In the genomic region with DNA sequence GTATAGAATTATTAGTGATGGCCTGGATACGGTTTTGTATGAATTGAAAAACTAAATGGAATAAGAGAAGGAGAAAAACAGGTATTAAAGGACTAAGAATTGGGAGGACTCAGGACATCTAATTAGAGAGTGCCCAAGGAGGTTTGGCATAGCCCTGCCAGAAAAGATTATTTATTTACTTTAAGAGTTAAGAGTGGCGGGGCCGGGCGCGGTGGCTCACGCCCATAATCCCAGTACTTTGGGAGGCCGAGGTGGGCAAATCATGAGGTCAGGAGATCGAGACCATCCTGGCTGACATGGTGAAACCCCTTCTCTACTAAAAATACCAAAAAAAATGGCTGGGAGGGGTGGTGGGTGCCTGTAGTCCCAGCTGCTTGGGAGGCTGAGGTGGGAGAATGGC, we compare ENCODE assay signal across 4 cellular contexts.
DNase-seq lines count a peak whose midpoint lies in the region; ATAC-seq and TF ChIP-seq lines count a peak whose summit lies in the region.
"Not testable (repeated sequence)": the region's sequence is repeated elsewhere in the genome, so short reads cannot be mapped to it uniquely, and the experiment has no call there.

No MANE protein-coding gene starts in this region.

- not testable (repeated sequence) for H3K9ac ChIP-seq in H9 (ENCODE audit: extremely low read depth, insufficient read length, low read length); endodermal cell (ENCODE audit: extremely low read depth, low read length, poor library complexity, severe bottlenecking)

- H3K4ac ChIP-seq in H9 (ENCODE audit: low read depth, low read length): not testable (repeated sequence)

- CTCF ChIA-PET in WTC11 (lab: Charles Lee): interaction anchor here (0.9 kb wide), 1 partner anchor 10 kb away, joined by 4 read pairs; no protein-coding TSS in a partner anchor

- H3K79me2 ChIP-seq in H9 (ENCODE audit: insufficient read depth, low read length): not testable (repeated sequence)

- not testable (repeated sequence) for H3T11ph ChIP-seq in H9 (ENCODE audit: low read length)

- H2BK5ac ChIP-seq in H9 (ENCODE audit: insufficient read length, low read length): not testable (repeated sequence)

- not testable (repeated sequence) for H4K20me1 ChIP-seq in H9 (ENCODE audit: control insufficient read depth, insufficient read depth, insufficient read length)

- not testable (repeated sequence) for H3K36me3 Mint-ChIP-seq in H9 (ENCODE audit: insufficient read depth in 1 of 3, low read depth in 3 of 3); endodermal cell (ENCODE audit: low read depth)
- H3K36me3 Mint-ChIP-seq in WTC11: peaks cover 11% of the 10 kb centered on the region

- H3K27me3 ChIP-seq in H9 (ENCODE audit: insufficient read depth, low read length); endodermal cell (ENCODE audit: control insufficient read depth, insufficient read depth, low read length, poor library complexity, severe bottlenecking): not testable (repeated sequence)

- not testable (repeated sequence) for H2AFZ ChIP-seq in H9 (ENCODE audit: low read length)

- peak overlapping the region; percentile 64 to 81 (median 72); a peak in 5 of 7 replicates for H3K27ac Mint-ChIP-seq in H9
- H3K27ac Mint-ChIP-seq in WTC11: peak overlapping the region; percentile 82
- peak overlapping the region; percentile 92 for H3K27ac Mint-ChIP-seq in endodermal cell

- H3K4me1 Mint-ChIP-seq in H9: peaks cover 45 to 58% of the 10 kb centered on the region in 2 experiments
- peaks cover 41% of the 10 kb centered on the region for H3K4me1 Mint-ChIP-seq in WTC11
- peaks cover 50% of the 10 kb centered on the region for H3K4me1 Mint-ChIP-seq in endodermal cell

- not testable (repeated sequence) for H3K27ac ChIP-seq in H9 (ENCODE audit: insufficient read length, low read depth, low read length); endodermal cell (ENCODE audit: low read depth, low read length)

- H4K5ac ChIP-seq in H9 (ENCODE audit: insufficient read length, low read depth, low read length): not testable (repeated sequence)

- no CpG with 5 or more reads among the region's 8 CpGs for WGBS in H9 (ENCODE audit: extremely low coverage, insufficient read length, low lambda C conversion rate)
- 94 to 100% methylated on average over 1 to 8 of the region's 8 CpGs for WGBS in endodermal cell (ENCODE audit: insufficient coverage in 1 of 2, insufficient read length in 1 of 2), 2 experiments

- not testable (repeated sequence) for H3K56ac ChIP-seq in H9 (ENCODE audit: insufficient read length, low read depth, low read length)

- H3K36me3 ChIP-seq in endodermal cell (ENCODE audit: control insufficient read depth, insufficient read depth, low read length): not testable (repeated sequence)

- not testable (repeated sequence) for H3K27me3 Mint-ChIP-seq in H9 (ENCODE audit: low read depth); WTC11 (ENCODE audit: low read depth); endodermal cell (ENCODE audit: insufficient read depth)

- not testable (repeated sequence) for H3K4me1 ChIP-seq in H9 (ENCODE audit: insufficient read depth, low read length)
- peaks cover 26% of the 10 kb centered on the region for H3K4me1 ChIP-seq in endodermal cell (ENCODE audit: control insufficient read depth, insufficient read depth, low read length)

- H3K14ac ChIP-seq in H9 (ENCODE audit: insufficient read depth, low read length): not testable (repeated sequence)

- not testable (repeated sequence) for H3K79me1 ChIP-seq in H9 (ENCODE audit: insufficient read depth, low read depth, low read length, poor library complexity, severe bottlenecking)

- not testable (repeated sequence) for H3K23ac ChIP-seq in H9 (ENCODE audit: insufficient read length, low read depth, low read length)

- H3K18ac ChIP-seq in H9 (ENCODE audit: insufficient read length, low read depth, low read length): not testable (repeated sequence)

- not testable (repeated sequence) for H3K9me3 ChIP-seq in H9 (ENCODE audit: control insufficient read depth, low read depth, low read length); endodermal cell (ENCODE audit: control insufficient read depth, low read length)

- not testable (repeated sequence) for H2BK12ac ChIP-seq in H9 (ENCODE audit: insufficient read length, low read depth, low read length)

- POLR2A ChIA-PET in WTC11 (lab: Charles Lee): not testable (repeated sequence)

- H2BK20ac ChIP-seq in H9 (ENCODE audit: low read depth, low read length, poor library complexity, severe bottlenecking): not testable (repeated sequence)

- not testable (repeated sequence) for H2BK120ac ChIP-seq in H9 (ENCODE audit: low read depth, low read length, poor library complexity, severe bottlenecking)

- H4K91ac ChIP-seq in H9 (ENCODE audit: insufficient read length, low read depth, low read length): not testable (repeated sequence)

- not testable (repeated sequence) for H3K4me3 ChIP-seq in endodermal cell (ENCODE audit: low read length)

- H2AK5ac ChIP-seq in H9 (ENCODE audit: insufficient read length, low read length): not testable (repeated sequence)

- DNase-seq in H9; WTC11 (ENCODE audit: low spot score); endodermal cell: not testable (repeated sequence)
- DNase-seq in posterior vena cava (ENCODE audit: low spot score): peak; percentile 76

- not testable (repeated sequence) for ATAC-seq in WTC11

- H2BK15ac ChIP-seq in H9 (ENCODE audit: low read depth, low read length): not testable (repeated sequence)

- H3K4me2 ChIP-seq in H9 (ENCODE audit: insufficient read depth, insufficient read length, low read length): not testable (repeated sequence)

- H3K23me2 ChIP-seq in H9 (ENCODE audit: insufficient read length, low read depth, low read length, poor library complexity, severe bottlenecking): not testable (repeated sequence)

- intact Hi-C loops in posterior vena cava (cut with DNase I): not testable (repeated sequence)

- not testable (repeated sequence) for H3K4me3 Mint-ChIP-seq in H9, WTC11, endodermal cell

- not testable (repeated sequence) for H3K9me3 Mint-ChIP-seq in H9, WTC11, endodermal cell

- H4K8ac ChIP-seq in H9 (replicated peaks; ENCODE audit: insufficient read length, low read depth, low read length): not testable (repeated sequence)

- TF ChIP-seq CTCF in H9 (conservative IDR thresholded peaks at IDR 0.05); WTC11 (IDR thresholded peaks at IDR 0.05); endodermal cell (conservative IDR thresholded peaks at IDR 0.05): not testable (repeated sequence)
